Comparison of ENCODE assay signal across 24 cellular contexts in the genomic region with DNA sequence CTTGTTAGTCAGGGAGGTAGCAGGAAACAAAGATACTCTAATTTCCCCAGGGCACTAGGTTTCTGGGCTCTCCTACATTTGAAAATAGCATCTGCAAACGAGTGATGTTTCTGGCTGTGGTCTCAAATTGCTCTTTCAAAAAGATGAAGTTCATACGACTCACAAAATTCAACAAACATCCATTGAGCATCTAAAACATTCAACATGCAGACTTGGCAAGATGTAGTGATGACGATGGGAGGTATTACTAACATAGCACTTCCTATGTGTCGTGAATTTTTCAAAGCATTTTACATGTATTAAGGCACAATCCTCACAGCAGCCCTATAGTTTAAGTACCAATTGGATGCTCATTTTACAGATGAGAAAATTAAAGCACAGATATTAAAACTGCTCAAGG. TPM values are rescaled to one million over a fixed set of nuclear protein-coding genes. Genes with fewer than 3 reads are reported as not detected.
"Had no signal": no experiment of that assay in that cellular context is flagged by ENCODE, and none has a peak within 500 bp of the region (broad histone marks: within the 10 kb centered on the region; RNA-seq: fewer than 3 reads in every experiment).

No MANE protein-coding gene starts in this region.

- FAIRE-seq: bronchial epithelial cell, endothelial cell of umbilical vein, frontal cortex had no signal

- H3K36me3 ChIP-seq: ascending aorta, esophagus squamous epithelium, heart left ventricle, left ventricle myocardium inferior, prostate gland, WERI-Rb-1 had no signal

- ATAC-seq: activated T-cell treated with anti-CD3 and anti-CD28 coated beads, Interleukin-2, amount 50 U/mL, for 72 hours; heart left ventricle; right cardiac atrium; stimulated activated memory B cell treated with anti-CD40 and anti-IgM and Interleukin-4, amounts not matched to agents 10 μg/mL and 1 μg/mL and 100 μg/mL, for 72 hours had no signal

- H3K27ac ChIP-seq: ascending aorta, esophagus squamous epithelium, left ventricle myocardium inferior, prostate gland, WERI-Rb-1 had no signal

- H3K4me3 Mint-ChIP-seq: activated naive CD4-positive, alpha-beta T cell treated with anti-CD3 and anti-CD28 coated beads, Interleukin-2, amount 50 U/mL, for 24 hours; activated T-cell treated with anti-CD3 and anti-CD28 coated beads, Interleukin-2, amount 50 U/mL, for 72 hours; neural crest cell; stimulated activated memory B cell treated with anti-CD40 and anti-IgM and Interleukin-4, amounts not matched to agents 10 μg/mL and 1 μg/mL and 100 μg/mL, for 72 hours had no signal

- DNase-seq: activated CD4-positive, alpha-beta T cell treated with anti-CD3 and anti-CD28 coated beads for 1 hour; activated effector memory CD4-positive, alpha-beta T cell treated with anti-CD3 and anti-CD28 coated beads, Interleukin-2, amount 50 U/mL, for 16 hours; activated T-cell treated with anti-CD3 and anti-CD28 coated beads, Interleukin-2, amount 50 U/mL, for 72 hours; dermis blood vessel endothelial cell; effector memory CD4-positive, alpha-beta T cell; esophagus squamous epithelium; heart left ventricle; kidney glomerular epithelial cell; left ventricle myocardium inferior; mammary epithelial cell; right cardiac atrium; stimulated activated CD4-positive, alpha-beta T cell treated with anti-CD3 and anti-CD28 coated beads, Interleukin-4, amount 100 ng/mL, for 4 hours; T-helper 2 cell; WERI-Rb-1 had no signal

- H3K4me1 Mint-ChIP-seq: activated naive CD4-positive, alpha-beta T cell treated with anti-CD3 and anti-CD28 coated beads, Interleukin-2, amount 50 U/mL, for 24 hours had no signal

- H3K27me3 ChIP-seq: ascending aorta had no signal

- H3K9me3 ChIP-seq: ascending aorta, esophagus squamous epithelium, heart left ventricle, left ventricle myocardium inferior, prostate gland had no signal

- H3K4me3 ChIP-seq: ascending aorta, esophagus squamous epithelium, heart left ventricle, left ventricle myocardium inferior, prostate gland, smooth muscle cell had no signal

- H3K4me2 ChIP-seq: smooth muscle cell had no signal

- H3K36me3 Mint-ChIP-seq: activated naive CD4-positive, alpha-beta T cell treated with anti-CD3 and anti-CD28 coated beads, Interleukin-2, amount 50 U/mL, for 24 hours; stimulated activated memory B cell treated with anti-CD40 and anti-IgM and Interleukin-4, amounts not matched to agents 10 μg/mL and 1 μg/mL and 100 μg/mL, for 72 hours had no signal

- H3K27ac Mint-ChIP-seq: activated naive CD4-positive, alpha-beta T cell treated with anti-CD3 and anti-CD28 coated beads, Interleukin-2, amount 50 U/mL, for 24 hours; activated T-cell treated with anti-CD3 and anti-CD28 coated beads, Interleukin-2, amount 50 U/mL, for 72 hours; stimulated activated memory B cell treated with anti-CD40 and anti-IgM and Interleukin-4, amounts not matched to agents 10 μg/mL and 1 μg/mL and 100 μg/mL, for 72 hours had no signal

- H3K9me3 Mint-ChIP-seq: activated naive CD4-positive, alpha-beta T cell treated with anti-CD3 and anti-CD28 coated beads, Interleukin-2, amount 50 U/mL, for 24 hours; activated T-cell treated with anti-CD3 and anti-CD28 coated beads, Interleukin-2, amount 50 U/mL, for 72 hours; neural crest cell; stimulated activated memory B cell treated with anti-CD40 and anti-IgM and Interleukin-4, amounts not matched to agents 10 μg/mL and 1 μg/mL and 100 μg/mL, for 72 hours had no signal

RNA-seq across cellular contexts. Expression of a gene that starts 5.2 kb away (rescaled TPM):
- total RNA-seq: activated CD8-positive, alpha-beta memory T cell treated with anti-CD3 and anti-CD28 coated beads for 36 hours; endothelial cell of umbilical vein had no signal
- polyA plus RNA-seq: smooth muscle cell had no signal
